Comparison of ENCODE assay signal across 1 cellular context in genomic region chr12:120265483-120266179, GRCh38.
TF ChIP-seq lines count a peak whose summit lies in the region.

TSS of gene PXN (minus strand) at chr12:120265730. CDS start at chr12:120265629, 101 bp downstream.

TF ChIP-seq in HepG2, 621 proteins besides CTCF, POLR2A, EP300 and RAD21 (continued from another document and continues in another):
- TF ChIP-seq TERF1 (CRISPR knock-in tag; IDR thresholded peaks at IDR 0.05) (no peak), ZBTB49 (CRISPR knock-in tag; IDR thresholded peaks at IDR 0.05; ENCODE audit: borderline replicate concordance) (no peak), HHEX (CRISPR knock-in tag; IDR thresholded peaks at IDR 0.05) (no peak), REST (IDR thresholded peaks at IDR 0.05; ENCODE audit: borderline replicate concordance in 1 of 2, low read depth in 1 of 2, low read length in 2 of 2) (no peak), ETV6 (CRISPR knock-in tag; conservative IDR thresholded peaks at IDR 0.05) (no peak), ZNF263 (CRISPR knock-in tag; IDR thresholded peaks at IDR 0.05) (no peak), AGO2 (optimal IDR thresholded peaks at IDR 0.05; ENCODE audit: low read depth, low read length) (no peak), CBX1 (IDR thresholded peaks at IDR 0.05; ENCODE audit: low read depth) (no peak), ZBTB43 (CRISPR knock-in tag; conservative IDR thresholded peaks at IDR 0.05) (no peak; the same call in 1 of the 2 replicates), EED (CRISPR knock-in tag; IDR thresholded peaks at IDR 0.05) (no peak), KMT2A (CRISPR knock-in tag; IDR thresholded peaks at IDR 0.05) (no peak), ZNF430 (CRISPR knock-in tag; IDR thresholded peaks at IDR 0.05) (no peak), GPN1 (CRISPR knock-in tag; IDR thresholded peaks at IDR 0.05; ENCODE audit: borderline replicate concordance) (no peak), LBX2 (CRISPR knock-in tag; IDR thresholded peaks at IDR 0.05; ENCODE audit: borderline replicate concordance) (no peak), KDM5A (IDR thresholded peaks at IDR 0.05; ENCODE audit: borderline replicate concordance, low read length) (no peak), PAWR (CRISPR knock-in tag; IDR thresholded peaks at IDR 0.05; ENCODE audit: borderline replicate concordance) (no peak), CENPBD1 (CRISPR knock-in tag; IDR thresholded peaks at IDR 0.05; ENCODE audit: borderline replicate concordance, low read depth) (no peak), PHF8 (CRISPR knock-in tag; IDR thresholded peaks at IDR 0.05) (peak; percentile 76), MLLT10 (CRISPR knock-in tag; IDR thresholded peaks at IDR 0.05) (no peak), HDAC2 (CRISPR knock-in tag; IDR thresholded peaks at IDR 0.05) (peak; percentile 39; the same call in 1 of the 2 replicates), ZNF451 (CRISPR knock-in tag; IDR thresholded peaks at IDR 0.05) (no peak), TBP (CRISPR knock-in tag; IDR thresholded peaks at IDR 0.05) (no peak), ZNF414 (CRISPR knock-in tag; IDR thresholded peaks at IDR 0.05) (no peak), NFIB (CRISPR knock-in tag; IDR thresholded peaks at IDR 0.05; ENCODE audit: borderline replicate concordance) (no peak), EHMT2 (IDR thresholded peaks at IDR 0.05; ENCODE audit: borderline replicate concordance, low read depth, low read length) (no peak), RNF2 (conservative IDR thresholded peaks at IDR 0.05; ENCODE audit: low read depth) (no peak), PRDM15 (CRISPR knock-in tag; IDR thresholded peaks at IDR 0.05) (no peak), PTBP1 (IDR thresholded peaks at IDR 0.05; ENCODE audit: low read depth, low read length, poor library complexity, severe bottlenecking) (no peak), MYC (CRISPR knock-in tag; IDR thresholded peaks at IDR 0.05; ENCODE audit: borderline replicate concordance) (peak; percentile 73; the same call in 1 of the 2 replicates), HMGXB4 (CRISPR knock-in tag; IDR thresholded peaks at IDR 0.05; ENCODE audit: borderline replicate concordance in 1 of 2, low read depth in 1 of 2) (peak; percentile 38 to 65; a peak in 3 of 4 replicates), MEF2D (CRISPR knock-in tag; IDR thresholded peaks at IDR 0.05) (no peak; the same call in 1 of the 2 replicates), KLF11 (CRISPR knock-in tag; IDR thresholded peaks at IDR 0.05) (no peak), CAMTA2 (CRISPR knock-in tag; IDR thresholded peaks at IDR 0.05; ENCODE audit: borderline replicate concordance) (no peak), WIZ (CRISPR knock-in tag; IDR thresholded peaks at IDR 0.05) (no peak; the same call in 1 of the 2 replicates), HOMEZ (CRISPR knock-in tag; IDR thresholded peaks at IDR 0.05; ENCODE audit: low read depth) (no peak), HOXD1 (CRISPR knock-in tag; IDR thresholded peaks at IDR 0.05) (peak; percentile 85), NKX3-1 (CRISPR knock-in tag; IDR thresholded peaks at IDR 0.05) (no peak), TGIF2 (CRISPR knock-in tag; IDR thresholded peaks at IDR 0.05) (peak; percentile 77; the same call in 1 of the 2 replicates), TRAFD1 (CRISPR knock-in tag; IDR thresholded peaks at IDR 0.05; ENCODE audit: borderline replicate concordance) (no peak), NR1H2 (CRISPR knock-in tag; IDR thresholded peaks at IDR 0.05; ENCODE audit: borderline replicate concordance, low read depth) (no peak), KDM4B (CRISPR knock-in tag; IDR thresholded peaks at IDR 0.05) (no peak), ATF7-NPFF (CRISPR knock-in tag; IDR thresholded peaks at IDR 0.05; ENCODE audit: low read depth) (no peak)
